1 cellular context compared by ENCODE assay signal in the genomic region with DNA sequence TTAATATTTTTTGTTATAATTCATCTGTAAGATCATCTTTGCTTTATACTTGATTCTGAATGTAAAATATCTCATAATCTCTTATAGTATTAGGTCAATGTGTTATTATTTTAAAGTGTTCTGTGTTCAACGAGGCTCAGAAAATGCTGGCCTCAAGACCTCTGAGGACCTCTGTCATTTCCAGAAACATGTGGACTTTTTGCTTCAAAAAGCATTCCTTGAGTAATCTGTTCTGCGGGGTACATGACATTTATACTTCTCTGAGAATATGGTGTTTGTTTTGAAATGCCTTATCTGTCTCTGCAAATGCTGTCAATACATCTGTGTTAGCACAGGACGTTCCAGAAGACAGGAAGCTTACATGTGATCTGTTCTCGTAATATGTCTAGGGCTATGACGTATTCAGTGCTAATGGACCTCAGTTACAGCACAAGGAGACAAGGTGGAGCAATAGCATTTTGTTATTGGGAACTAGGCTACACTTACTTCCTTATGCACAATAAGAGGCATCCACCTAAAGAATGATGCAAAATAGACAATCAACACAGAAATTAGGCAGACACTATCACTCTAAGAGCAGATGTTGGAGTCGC.
TF ChIP-seq lines count a peak whose summit lies in the region.

No MANE protein-coding gene starts in this region.

TF ChIP-seq in liver, 16 proteins besides CTCF, POLR2A, EP300 and RAD21 (continued from another document):
- TF ChIP-seq ZBTB33 (IDR thresholded peaks at IDR 0.05) = no peak
- no peak for TF ChIP-seq FOXA1 (IDR thresholded peaks at IDR 0.05)
- TF ChIP-seq GABPA (IDR thresholded peaks at IDR 0.05 in 1 of 2, conservative IDR thresholded peaks at IDR 0.05 in 1 of 2) = no peak
- peak; percentile 92 for TF ChIP-seq NR2F2 (IDR thresholded peaks at IDR 0.05)
- no peak for TF ChIP-seq TAF1 (conservative IDR thresholded peaks at IDR 0.05)
